Comparison of ENCODE assay signal across 1 cellular context in genomic region chr1:197995408-197996258, GRCh38.
TF ChIP-seq lines count a peak whose summit lies in the region.

No MANE protein-coding gene starts in this region.

TF ChIP-seq in K562, 482 proteins besides CTCF, POLR2A, EP300 and RAD21 (continued from another document and continues in another):
- TF ChIP-seq, protein P1, sequence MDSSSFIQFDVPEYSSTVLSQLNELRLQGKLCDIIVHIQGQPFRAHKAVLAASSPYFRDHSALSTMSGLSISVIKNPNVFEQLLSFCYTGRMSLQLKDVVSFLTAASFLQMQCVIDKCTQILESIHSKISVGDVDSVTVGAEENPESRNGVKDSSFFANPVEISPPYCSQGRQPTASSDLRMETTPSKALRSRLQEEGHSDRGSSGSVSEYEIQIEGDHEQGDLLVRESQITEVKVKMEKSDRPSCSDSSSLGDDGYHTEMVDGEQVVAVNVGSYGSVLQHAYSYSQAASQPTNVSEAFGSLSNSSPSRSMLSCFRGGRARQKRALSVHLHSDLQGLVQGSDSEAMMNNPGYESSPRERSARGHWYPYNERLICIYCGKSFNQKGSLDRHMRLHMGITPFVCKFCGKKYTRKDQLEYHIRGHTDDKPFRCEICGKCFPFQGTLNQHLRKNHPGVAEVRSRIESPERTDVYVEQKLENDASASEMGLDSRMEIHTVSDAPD (CRISPR knock-in tag; IDR thresholded peaks at IDR 0.05): no peak
- TF ChIP-seq GTF2A2 (tag; IDR thresholded peaks at IDR 0.05) (peak; percentile 40; the same call in 1 of the 2 replicates), CBFA2T2 (conservative IDR thresholded peaks at IDR 0.05) (no peak), ZNF766 (CRISPR knock-in tag; conservative IDR thresholded peaks at IDR 0.05) (peak; percentile 97), E2F3 (CRISPR knock-in tag; IDR thresholded peaks at IDR 0.05) (no peak), HMGN3 (IDR thresholded peaks at IDR 0.05; ENCODE audit: borderline replicate concordance, extremely low read depth, insufficient read length, low read depth, low read length) (no peak), ZKSCAN8 (CRISPR knock-in tag; IDR thresholded peaks at IDR 0.05) (no peak), ZNF140 (CRISPR knock-in tag; IDR thresholded peaks at IDR 0.05) (no peak), HOXB6 (CRISPR knock-in tag; IDR thresholded peaks at IDR 0.05; ENCODE audit: borderline replicate concordance) (no peak), NCOA2 (IDR thresholded peaks at IDR 0.05; ENCODE audit: partially characterized antibody in 2 of 2) (no peak), ATF1 (CRISPR knock-in tag; IDR thresholded peaks at IDR 0.05) (no peak), ATF1 (tag; IDR thresholded peaks at IDR 0.05) (no peak), STAT5A (IDR thresholded peaks at IDR 0.05; ENCODE audit: borderline replicate concordance, low read length) (no peak), FOXM1 (IDR thresholded peaks at IDR 0.05; ENCODE audit: low read depth) (no peak), FOXM1 (CRISPR knock-in tag; IDR thresholded peaks at IDR 0.05; ENCODE audit: low read depth) (no peak), DPF2 (IDR thresholded peaks at IDR 0.05) (no peak), FUS (optimal IDR thresholded peaks at IDR 0.05; ENCODE audit: low read depth, low read length) (no peak), KDM4B (IDR thresholded peaks at IDR 0.05; ENCODE audit: borderline replicate concordance in 2 of 2, low read depth in 1 of 2) (no peak), ZNF507 (tag; conservative IDR thresholded peaks at IDR 0.05) (no peak), GTF2F1 (IDR thresholded peaks at IDR 0.05; ENCODE audit: low read depth, low read length) (peak; percentile 43; the same call in 1 of the 2 replicates), SMAD3 (CRISPR knock-in tag; conservative IDR thresholded peaks at IDR 0.05) (no peak), POLR3A (IDR thresholded peaks at IDR 0.05; ENCODE audit: borderline replicate concordance, extremely low read depth, insufficient read depth, insufficient read length) (no peak), NFXL1 (CRISPR knock-in tag; IDR thresholded peaks at IDR 0.05) (0 out of 2 replicates have a peak, but pooled peaks have one; percentile 59), SRSF1 (IDR thresholded peaks at IDR 0.05; ENCODE audit: low read depth, low read length) (no peak), KDM1A (IDR thresholded peaks at IDR 0.05) (no peak), JUND (IDR thresholded peaks at IDR 0.05; ENCODE audit: borderline replicate concordance, low read depth, low read length) (0 out of 2 replicates have a peak, but pooled peaks have one; percentile 12), JUND (tag; IDR thresholded peaks at IDR 0.05; ENCODE audit: borderline replicate concordance, low read depth, low read length) (no peak; the same call in 2 of the 3 replicates), TCF3 (CRISPR knock-in tag; IDR thresholded peaks at IDR 0.05) (no peak), NCOA4 (IDR thresholded peaks at IDR 0.05; ENCODE audit: partially characterized antibody) (no peak), ZBTB1 (CRISPR knock-in tag; IDR thresholded peaks at IDR 0.05; ENCODE audit: borderline replicate concordance, low read depth) (no peak), HMGXB4 (CRISPR knock-in tag; IDR thresholded peaks at IDR 0.05) (no peak), BHLHE40 (IDR thresholded peaks at IDR 0.05; ENCODE audit: low read length) (no peak), PRDM10 (IDR thresholded peaks at IDR 0.05; ENCODE audit: partially characterized antibody) (no peak), CAMTA2 (CRISPR knock-in tag; conservative IDR thresholded peaks at IDR 0.05) (no peak), NFE2 (IDR thresholded peaks at IDR 0.05; ENCODE audit: low read depth) (no peak), ZNF274 (IDR thresholded peaks at IDR 0.05; ENCODE audit: borderline replicate concordance, low read depth, low read length) (no peak), NFATC3 (IDR thresholded peaks at IDR 0.05) (no peak), RFX5 (IDR thresholded peaks at IDR 0.05; ENCODE audit: low read depth, low read length) (no peak), ZBTB33 (CRISPR knock-in tag; IDR thresholded peaks at IDR 0.05) (no peak), ERF (CRISPR knock-in tag; IDR thresholded peaks at IDR 0.05) (peak; percentile 16; the same call in 1 of the 2 replicates), ZNF830 (CRISPR knock-in tag; IDR thresholded peaks at IDR 0.05) (no peak), SAP30 (IDR thresholded peaks at IDR 0.05; ENCODE audit: borderline replicate concordance, insufficient read depth, low read depth, low read length, poor library complexity, severe bottlenecking) (no peak), ZNF217 (CRISPR knock-in tag; IDR thresholded peaks at IDR 0.05) (no peak), HLTF (IDR thresholded peaks at IDR 0.05) (no peak), MYBL2 (IDR thresholded peaks at IDR 0.05; ENCODE audit: low read depth) (no peak), MYBL2 (CRISPR knock-in tag; IDR thresholded peaks at IDR 0.05; ENCODE audit: borderline replicate concordance) (no peak), CREB3 (tag; conservative IDR thresholded peaks at IDR 0.05; ENCODE audit: low read depth) (no peak), NR1H2 (CRISPR knock-in tag; IDR thresholded peaks at IDR 0.05) (no peak), PCBP1 (IDR thresholded peaks at IDR 0.05; ENCODE audit: low read depth, low read length, poor library complexity, severe bottlenecking) (no peak)
- TF ChIP-seq, protein P2, sequence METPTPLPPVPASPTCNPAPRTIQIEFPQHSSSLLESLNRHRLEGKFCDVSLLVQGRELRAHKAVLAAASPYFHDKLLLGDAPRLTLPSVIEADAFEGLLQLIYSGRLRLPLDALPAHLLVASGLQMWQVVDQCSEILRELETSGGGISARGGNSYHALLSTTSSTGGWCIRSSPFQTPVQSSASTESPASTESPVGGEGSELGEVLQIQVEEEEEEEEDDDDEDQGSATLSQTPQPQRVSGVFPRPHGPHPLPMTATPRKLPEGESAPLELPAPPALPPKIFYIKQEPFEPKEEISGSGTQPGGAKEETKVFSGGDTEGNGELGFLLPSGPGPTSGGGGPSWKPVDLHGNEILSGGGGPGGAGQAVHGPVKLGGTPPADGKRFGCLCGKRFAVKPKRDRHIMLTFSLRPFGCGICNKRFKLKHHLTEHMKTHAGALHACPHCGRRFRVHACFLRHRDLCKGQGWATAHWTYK (CRISPR knock-in tag; IDR thresholded peaks at IDR 0.05): no peak
- TF ChIP-seq, protein P3, sequence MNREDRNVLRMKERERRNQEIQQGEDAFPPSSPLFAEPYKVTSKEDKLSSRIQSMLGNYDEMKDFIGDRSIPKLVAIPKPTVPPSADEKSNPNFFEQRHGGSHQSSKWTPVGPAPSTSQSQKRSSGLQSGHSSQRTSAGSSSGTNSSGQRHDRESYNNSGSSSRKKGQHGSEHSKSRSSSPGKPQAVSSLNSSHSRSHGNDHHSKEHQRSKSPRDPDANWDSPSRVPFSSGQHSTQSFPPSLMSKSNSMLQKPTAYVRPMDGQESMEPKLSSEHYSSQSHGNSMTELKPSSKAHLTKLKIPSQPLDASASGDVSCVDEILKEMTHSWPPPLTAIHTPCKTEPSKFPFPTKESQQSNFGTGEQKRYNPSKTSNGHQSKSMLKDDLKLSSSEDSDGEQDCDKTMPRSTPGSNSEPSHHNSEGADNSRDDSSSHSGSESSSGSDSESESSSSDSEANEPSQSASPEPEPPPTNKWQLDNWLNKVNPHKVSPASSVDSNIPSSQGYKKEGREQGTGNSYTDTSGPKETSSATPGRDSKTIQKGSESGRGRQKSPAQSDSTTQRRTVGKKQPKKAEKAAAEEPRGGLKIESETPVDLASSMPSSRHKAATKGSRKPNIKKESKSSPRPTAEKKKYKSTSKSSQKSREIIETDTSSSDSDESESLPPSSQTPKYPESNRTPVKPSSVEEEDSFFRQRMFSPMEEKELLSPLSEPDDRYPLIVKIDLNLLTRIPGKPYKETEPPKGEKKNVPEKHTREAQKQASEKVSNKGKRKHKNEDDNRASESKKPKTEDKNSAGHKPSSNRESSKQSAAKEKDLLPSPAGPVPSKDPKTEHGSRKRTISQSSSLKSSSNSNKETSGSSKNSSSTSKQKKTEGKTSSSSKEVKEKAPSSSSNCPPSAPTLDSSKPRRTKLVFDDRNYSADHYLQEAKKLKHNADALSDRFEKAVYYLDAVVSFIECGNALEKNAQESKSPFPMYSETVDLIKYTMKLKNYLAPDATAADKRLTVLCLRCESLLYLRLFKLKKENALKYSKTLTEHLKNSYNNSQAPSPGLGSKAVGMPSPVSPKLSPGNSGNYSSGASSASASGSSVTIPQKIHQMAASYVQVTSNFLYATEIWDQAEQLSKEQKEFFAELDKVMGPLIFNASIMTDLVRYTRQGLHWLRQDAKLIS (CRISPR knock-in tag; IDR thresholded peaks at IDR 0.05): no peak
- TF ChIP-seq, protein P4, sequence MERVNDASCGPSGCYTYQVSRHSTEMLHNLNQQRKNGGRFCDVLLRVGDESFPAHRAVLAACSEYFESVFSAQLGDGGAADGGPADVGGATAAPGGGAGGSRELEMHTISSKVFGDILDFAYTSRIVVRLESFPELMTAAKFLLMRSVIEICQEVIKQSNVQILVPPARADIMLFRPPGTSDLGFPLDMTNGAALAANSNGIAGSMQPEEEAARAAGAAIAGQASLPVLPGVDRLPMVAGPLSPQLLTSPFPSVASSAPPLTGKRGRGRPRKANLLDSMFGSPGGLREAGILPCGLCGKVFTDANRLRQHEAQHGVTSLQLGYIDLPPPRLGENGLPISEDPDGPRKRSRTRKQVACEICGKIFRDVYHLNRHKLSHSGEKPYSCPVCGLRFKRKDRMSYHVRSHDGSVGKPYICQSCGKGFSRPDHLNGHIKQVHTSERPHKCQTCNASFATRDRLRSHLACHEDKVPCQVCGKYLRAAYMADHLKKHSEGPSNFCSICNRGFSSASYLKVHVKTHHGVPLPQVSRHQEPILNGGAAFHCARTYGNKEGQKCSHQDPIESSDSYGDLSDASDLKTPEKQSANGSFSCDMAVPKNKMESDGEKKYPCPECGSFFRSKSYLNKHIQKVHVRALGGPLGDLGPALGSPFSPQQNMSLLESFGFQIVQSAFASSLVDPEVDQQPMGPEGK (CRISPR knock-in tag; IDR thresholded peaks at IDR 0.05; ENCODE audit: borderline replicate concordance): no peak
- TF ChIP-seq, protein P5, sequence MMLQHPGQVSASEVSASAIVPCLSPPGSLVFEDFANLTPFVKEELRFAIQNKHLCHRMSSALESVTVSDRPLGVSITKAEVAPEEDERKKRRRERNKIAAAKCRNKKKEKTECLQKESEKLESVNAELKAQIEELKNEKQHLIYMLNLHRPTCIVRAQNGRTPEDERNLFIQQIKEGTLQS (IDR thresholded peaks at IDR 0.05): no peak
- TF ChIP-seq, protein P5 (CRISPR knock-in tag; conservative IDR thresholded peaks at IDR 0.05): 0 out of 2 replicates have a peak, but pooled peaks have one; percentile 30
